1 cellular context compared by ENCODE assay signal in genomic region chr6:30763618-30764489, GRCh38.
TF ChIP-seq lines count a peak whose summit lies in the region.

No MANE protein-coding gene starts in this region.

TF ChIP-seq in HepG2, 621 proteins besides CTCF, POLR2A, EP300 and RAD21 (continued from another document and continues in another):
- TF ChIP-seq GTF3A (CRISPR knock-in tag; conservative IDR thresholded peaks at IDR 0.05) (no peak), ZNF883 (CRISPR knock-in tag; IDR thresholded peaks at IDR 0.05; ENCODE audit: not compliant biosample characterization) (peak; percentile 55), ZMAT5 (CRISPR knock-in tag; IDR thresholded peaks at IDR 0.05; ENCODE audit: borderline replicate concordance, low read depth) (no peak), FOSL1 (CRISPR knock-in tag; IDR thresholded peaks at IDR 0.05; ENCODE audit: borderline replicate concordance) (no peak), CHD2 (IDR thresholded peaks at IDR 0.05; ENCODE audit: low read depth, low read length) (no peak), RFX1 (IDR thresholded peaks at IDR 0.05) (no peak), MAZ (IDR thresholded peaks at IDR 0.05; ENCODE audit: borderline replicate concordance, low read depth, low read length) (peak; percentile 51; the same call in 1 of the 2 replicates), MAZ (CRISPR knock-in tag; IDR thresholded peaks at IDR 0.05; ENCODE audit: low read depth) (peak; percentile 68; the same call in 1 of the 2 replicates), ZNF160 (CRISPR knock-in tag; IDR thresholded peaks at IDR 0.05) (peak; percentile 17), EHMT2 (IDR thresholded peaks at IDR 0.05; ENCODE audit: borderline replicate concordance, low read depth, low read length) (no peak; the same call in 1 of the 2 replicates), ASH2L (IDR thresholded peaks at IDR 0.05; ENCODE audit: insufficient read length, low read depth, low read length) (peak; percentile 100), CBX5 (CRISPR knock-in tag; IDR thresholded peaks at IDR 0.05; ENCODE audit: borderline replicate concordance) (peak; percentile 18; the same call in 1 of the 2 replicates), ZMAT3 (CRISPR knock-in tag; conservative IDR thresholded peaks at IDR 0.05) (peak; percentile 81; the same call in 1 of the 2 replicates), FIP1L1 (IDR thresholded peaks at IDR 0.05; ENCODE audit: borderline replicate concordance, insufficient read depth, low read depth, low read length) (no peak), ZNF878 (CRISPR knock-in tag; IDR thresholded peaks at IDR 0.05) (peak; percentile 86), ZBTB20 (CRISPR knock-in tag; IDR thresholded peaks at IDR 0.05; ENCODE audit: borderline replicate concordance, low read depth) (peak; percentile 22; the same call in 1 of the 2 replicates), AKNA (CRISPR knock-in tag; IDR thresholded peaks at IDR 0.05; ENCODE audit: borderline replicate concordance) (no peak), FUBP1 (CRISPR knock-in tag; IDR thresholded peaks at IDR 0.05; ENCODE audit: borderline replicate concordance) (peak; percentile 64; the same call in 1 of the 2 replicates), ZNF710 (CRISPR knock-in tag; IDR thresholded peaks at IDR 0.05; ENCODE audit: borderline replicate concordance) (peak; percentile 97; the same call in 1 of the 2 replicates), ZNF34 (CRISPR knock-in tag; IDR thresholded peaks at IDR 0.05; ENCODE audit: borderline replicate concordance) (no peak), KDM5A (IDR thresholded peaks at IDR 0.05; ENCODE audit: borderline replicate concordance, low read length) (peak; percentile 34; the same call in 1 of the 2 replicates), XRCC5 (optimal IDR thresholded peaks at IDR 0.05; ENCODE audit: low read length) (peak; percentile 47), ZNF180 (CRISPR knock-in tag; IDR thresholded peaks at IDR 0.05; ENCODE audit: borderline replicate concordance, low read depth) (no peak), ZMYM3 (CRISPR knock-in tag; IDR thresholded peaks at IDR 0.05) (peak; percentile 31; the same call in 1 of the 2 replicates), E2F1 (CRISPR knock-in tag; IDR thresholded peaks at IDR 0.05) (no peak), THAP8 (CRISPR knock-in tag; IDR thresholded peaks at IDR 0.05; ENCODE audit: borderline replicate concordance) (peak; percentile 57; the same call in 1 of the 2 replicates), MBD4 (IDR thresholded peaks at IDR 0.05; ENCODE audit: borderline replicate concordance, low read length) (no peak), SPEN (CRISPR knock-in tag; IDR thresholded peaks at IDR 0.05; ENCODE audit: low read depth) (peak; percentile 63; the same call in 1 of the 2 replicates), PHB2 (IDR thresholded peaks at IDR 0.05; ENCODE audit: partially characterized antibody) (no peak), HOXD1 (CRISPR knock-in tag; IDR thresholded peaks at IDR 0.05) (peak; percentile 87; the same call in 1 of the 2 replicates), IKZF1 (IDR thresholded peaks at IDR 0.05) (no peak), ZNF407 (CRISPR knock-in tag; IDR thresholded peaks at IDR 0.05; ENCODE audit: not compliant biosample characterization) (no peak), SP2 (CRISPR knock-in tag; IDR thresholded peaks at IDR 0.05) (0 out of 2 replicates have a peak, but pooled peaks have one; percentile 27), TFAP4 (IDR thresholded peaks at IDR 0.05; ENCODE audit: borderline replicate concordance, low read depth) (peak; percentile 73)
